8 cellular contexts compared by ENCODE assay signal in genomic region chr6:2853766-2854393, GRCh38. TPM values are rescaled to one million over a fixed set of nuclear protein-coding genes. Genes with fewer than 3 reads are reported as not detected.
DNase-seq lines count a peak whose midpoint lies in the region; ATAC-seq, FAIRE-seq and TF ChIP-seq lines count a peak whose summit lies in the region.

No MANE protein-coding gene starts in this region.

- no peaks in the 10 kb centered on the region for H3K9me3 ChIP-seq in ES-I3 (ENCODE audit: control insufficient read depth, insufficient read depth, low read length)
- H3K9me3 ChIP-seq in keratinocyte (ENCODE audit: control insufficient read depth, low read depth, low read length): no peaks in the 10 kb centered on the region

- peak overlapping the region; percentile 80 for H3K4me2 ChIP-seq in keratinocyte (ENCODE audit: control insufficient read depth, extremely low read depth, insufficient read depth, low read depth, low read length)

- no peaks in the 10 kb centered on the region for H4K20me1 ChIP-seq in keratinocyte (ENCODE audit: control insufficient read depth, extremely low read depth, insufficient read depth, low read length)

- peak overlapping the region; percentile 62 for H2AFZ ChIP-seq in keratinocyte (ENCODE audit: control insufficient read depth, low read length)

- dilution Hi-C loops in keratinocyte (cut with MboI; ENCODE audit: extremely low pct_ligation_motif_present, low sequenced_read_pairs): no loop called here

- H3K27ac ChIP-seq in HL-60 (replicated peaks) (peak overlapping the region; percentile 82), keratinocyte (ENCODE audit: control insufficient read depth, insufficient read depth, low read length) (peak overlapping the region; percentile 73)

- H3K9ac ChIP-seq in ES-I3 (ENCODE audit: low read depth, low read length) (peak overlapping the region; percentile 63), keratinocyte (ENCODE audit: control insufficient read depth, extremely low read depth, insufficient read depth, low read length) (peak overlapping the region; percentile 55)

- H3K4me3 ChIP-seq in HL-60 (replicated peaks; ENCODE audit: insufficient read depth, low read length): peak overlapping the region; percentile 16; the same call in 1 of the 2 replicates
- peak overlapping the region; percentile 43 for H3K4me3 ChIP-seq in astrocyte of the spinal cord (ENCODE audit: low read depth, low read length)
- peak overlapping the region; percentile 0 to 52 (median 41) for H3K4me3 ChIP-seq in keratinocyte (ENCODE audit: control insufficient read depth in 2 of 3, extremely low read depth in 1 of 3, insufficient read depth in 2 of 3, low read depth in 1 of 3, low read length in 3 of 3)

- TF ChIP-seq CTCF in HL-60 (IDR thresholded peaks at IDR 0.05; ENCODE audit: insufficient read depth, low read length) (no peak), astrocyte of the spinal cord (IDR thresholded peaks at IDR 0.05; ENCODE audit: low read depth, low read length) (peak; percentile 32), keratinocyte (optimal IDR thresholded peaks at IDR 0.05 in 1 of 3, IDR thresholded peaks at IDR 0.05 in 1 of 3, conservative IDR thresholded peaks at IDR 0.05 in 1 of 3; ENCODE audit: extremely low read depth in 1 of 3, insufficient read depth in 2 of 3, low read length in 3 of 3) (peak in 2 of 3 experiments; percentile 15 to 34)

- H3K36me3 ChIP-seq in ES-I3 (ENCODE audit: insufficient read depth, low read length) (no peaks in the 10 kb centered on the region), keratinocyte (ENCODE audit: control insufficient read depth in 2 of 2, extremely low read depth in 1 of 2, insufficient read depth in 2 of 2, low read length in 2 of 2) (no peaks in the 10 kb centered on the region)

- ATAC-seq in HG03139 (IDR thresholded peaks at IDR 0.05; ENCODE audit: unreplicated experiment): no peak

- no peaks in the 10 kb centered on the region for H3K79me2 ChIP-seq in keratinocyte (ENCODE audit: control insufficient read depth, insufficient read depth, low read length)

- H3K9me1 ChIP-seq in keratinocyte (ENCODE audit: control insufficient read depth, extremely low read depth, insufficient read depth, low read length): no peaks in the 10 kb centered on the region

- no peaks in the 10 kb centered on the region for H3K27me3 ChIP-seq in HL-60 (ENCODE audit: insufficient read depth, poor library complexity, severe bottlenecking)
- no peaks in the 10 kb centered on the region for H3K27me3 ChIP-seq in keratinocyte (ENCODE audit: control insufficient read depth, extremely low read depth, insufficient read depth, low read length)

- in situ Hi-C loops in astrocyte of the spinal cord (cut with HindIII; ENCODE audit: low sequenced_read_pairs): no loop called here

- peaks cover 38% of the 10 kb centered on the region for H3K4me1 ChIP-seq in ES-I3 (ENCODE audit: insufficient read depth, low read length)
- peaks cover 11% of the 10 kb centered on the region for H3K4me1 ChIP-seq in keratinocyte (ENCODE audit: control insufficient read depth, extremely low read depth, insufficient read depth, low read length)

- DNase-seq in HL-60 (ENCODE audit: low read depth in 1 of 2, low spot score in 1 of 2) (peak; percentile 42 to 61), T-helper 22 cell (ENCODE audit: low read depth) (peak; percentile 73), astrocyte of the spinal cord (ENCODE audit: low read depth, low spot score) (peak; percentile 82), keratinocyte (ENCODE audit: low read depth, low spot score) (no peak), DMS153 treated with DMSO at 0.1 percent for 48 hours (lab: John Stamatoyannopoulos, UW; ENCODE audit: unreplicated experiment) (no peak)
- peak; percentile 93 for DNase-seq in stimulated activated CD4-positive, alpha-beta T cell treated with anti-CD3 and anti-CD28 coated beads, Interleukin-1b, Interleukin-23, amount 100 ng/mL, for 48 hours

- no peak for FAIRE-seq in keratinocyte (lab: Jason Lieb, UNC)

RNA-seq across cellular contexts. Expression of gene SERPINB1, which starts 12.2 kb away (rescaled TPM):
- 38.4 to 76.0 TPM (median 71.9 TPM) in 3 replicates for polyA plus RNA-seq in keratinocyte
- 13.5 TPM for polyA plus RNA-seq in keratinocyte (2011; ENCODE audit: low read depth)
- polyA plus RNA-seq in keratinocyte (2011; cell fraction: cytosol; rRNA removed): 46.9 and 80.2 TPM in 2 replicates
- 31.5 and 46.9 TPM in 2 replicates for polyA plus RNA-seq in keratinocyte (2011; cell fraction: nucleus; rRNA removed)
- 8.0 and 64.9 TPM in 2 replicates for polyA plus RNA-seq in keratinocyte (2012; ENCODE audit: low replicate concordance)
- 9.1 to 34.9 TPM (median 24.7 TPM) in 3 replicates for polyA minus RNA-seq in keratinocyte
- polyA minus RNA-seq in keratinocyte (2011; cell fraction: cytosol; rRNA and poly(A)+ RNA removed): 33.0 TPM
- 11.6 and 16.4 TPM in 2 replicates for polyA minus RNA-seq in keratinocyte (2011; cell fraction: nucleus; rRNA and poly(A)+ RNA removed)

RNA-seq across cellular contexts. Expression of gene SERPINB9, which starts 49.2 kb away (rescaled TPM):
- 0.20 to 0.39 TPM (median 0.32 TPM) in 3 replicates for polyA plus RNA-seq in keratinocyte
- 0.12 TPM for polyA plus RNA-seq in keratinocyte (2011; ENCODE audit: low read depth)
- 0.16 and 0.30 TPM in 2 replicates for polyA plus RNA-seq in keratinocyte (2011; cell fraction: cytosol; rRNA removed)
- polyA plus RNA-seq in keratinocyte (2011; cell fraction: nucleus; rRNA removed): 0.23 and 0.31 TPM in 2 replicates
- polyA plus RNA-seq in keratinocyte (2012; ENCODE audit: low replicate concordance): 0.14 and 0.37 TPM in 2 replicates
- polyA minus RNA-seq in keratinocyte: 0.46 to 0.56 TPM (median 0.48 TPM) in 3 replicates
- not detected for polyA minus RNA-seq in keratinocyte (2011; cell fraction: cytosol; rRNA and poly(A)+ RNA removed)
- 0.39 TPM in 1 of 2 replicates, not detected in the other for polyA minus RNA-seq in keratinocyte (2011; cell fraction: nucleus; rRNA and poly(A)+ RNA removed)

Comparison
In these comparisons a context has a peak if more than half of its experiments do, and no peak if none do; other contexts are left out.
1. DNase-seq: peak in HL-60 (2 of 2), T-helper 22 cell (single experiment), astrocyte of the spinal cord (single experiment) and stimulated activated CD4-positive, alpha-beta T cell treated with anti-CD3 and anti-CD28 coated beads, Interleukin-1b, Interleukin-23, amount 100 ng/mL, for 48 hours (single experiment); none in keratinocyte (single experiment) and DMS153 treated with DMSO at 0.1 percent for 48 hours (single experiment).
2. Peak in every context shown above with its lines, with median percentiles within 50 percentile points of each other: H3K4me3 ChIP-seq.